8 cellular contexts compared by ENCODE assay signal in the genomic region with DNA sequence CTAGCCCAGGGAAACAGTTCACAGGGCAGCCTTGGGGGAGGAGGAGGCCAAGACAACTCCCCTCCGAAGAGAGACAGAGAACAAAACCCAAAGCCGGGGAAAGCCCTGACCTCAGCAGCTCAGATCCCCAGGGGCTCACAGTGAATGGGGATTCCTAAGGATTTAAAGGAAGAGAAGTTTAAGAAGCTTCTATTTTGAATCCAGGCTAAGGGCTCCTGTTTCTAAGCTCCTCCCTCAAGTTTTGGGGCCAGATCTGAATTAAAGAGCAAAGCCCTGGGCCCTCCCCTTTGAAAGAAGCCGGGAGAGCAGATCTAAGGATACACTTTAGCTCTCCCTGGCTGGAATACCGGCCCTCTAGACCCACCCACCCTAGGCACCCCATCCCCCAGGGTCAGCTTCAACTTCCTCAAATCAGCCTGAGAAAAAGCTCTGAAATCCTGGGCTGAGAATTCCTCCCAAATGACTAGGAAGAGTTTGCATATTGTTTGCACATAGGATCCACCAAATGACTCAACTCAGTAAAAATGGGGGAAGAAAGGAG. TPM values are rescaled to one million over a fixed set of nuclear protein-coding genes. Genes with fewer than 3 reads are reported as not detected.
DNase-seq lines count a peak whose midpoint lies in the region; ATAC-seq and TF ChIP-seq lines count a peak whose summit lies in the region.

No MANE protein-coding gene starts in this region.

- H3K27ac ChIP-seq in naive thymus-derived CD4-positive, alpha-beta T cell (ENCODE audit: low read depth, low read length) = peak overlapping the region; percentile 91

- POLR2A ChIA-PET in naive thymus-derived CD4-positive, alpha-beta T cell (lab: Charles Lee) = interaction anchor here (0.6 to 6.6 kb wide), 8 partner anchors 13 to 839 kb away, joined by 3 to 127 read pairs (median 4); a partner anchor contains a TSS

- DNase-seq in CD14-positive monocyte (ENCODE audit: low spot score) (no peak), KBM-7 (peak; percentile 49), choroid plexus epithelial cell (ENCODE audit: low read depth) (peak; percentile 55)
- DNase-seq in naive thymus-derived CD4-positive, alpha-beta T cell = no peak
- no peak for DNase-seq in activated effector memory CD4-positive, alpha-beta T cell treated with Interleukin-2 at 50 U/mL for 16 hours

- no peaks in the 10 kb centered on the region for H3K9me3 Mint-ChIP-seq in CD14-positive monocyte
- peaks cover 0 to 1% (median 0%) of the 10 kb centered on the region in 11 donors for H3K9me3 Mint-ChIP-seq in naive thymus-derived CD4-positive, alpha-beta T cell

- no peaks in the 10 kb centered on the region for H3K9me3 ChIP-seq in naive thymus-derived CD4-positive, alpha-beta T cell (ENCODE audit: control insufficient read depth in 2 of 3, low read length in 3 of 3)

- peaks cover 0 to 37% (median 9%) of the 10 kb centered on the region in 3 experiments for H3K36me3 ChIP-seq in naive thymus-derived CD4-positive, alpha-beta T cell (ENCODE audit: control insufficient read depth in 2 of 3, insufficient read depth in 3 of 3, low read length in 3 of 3)

- H3K36me3 Mint-ChIP-seq in CD14-positive monocyte = peaks cover 29 to 32% of the 10 kb centered on the region in 2 donors
- H3K36me3 Mint-ChIP-seq in naive thymus-derived CD4-positive, alpha-beta T cell = peaks cover 8 to 29% (median 21%) of the 10 kb centered on the region in 5 donors

- H3K27me3 Mint-ChIP-seq in CD14-positive monocyte (ENCODE audit: low read depth in 3 of 3) = peaks cover 4 to 12% (median 5%) of the 10 kb centered on the region in 3 donors
- H3K27me3 Mint-ChIP-seq in naive thymus-derived CD4-positive, alpha-beta T cell = no peaks in the 10 kb centered on the region

- H3K27ac Mint-ChIP-seq in CD14-positive monocyte = peak overlapping the region in 4 of 7 donors; percentile 8 to 37 (median 33)
- H3K27ac Mint-ChIP-seq in naive thymus-derived CD4-positive, alpha-beta T cell = peak overlapping the region in 8 of 9 donors; percentile 78 to 92 (median 83)

- no peak for ATAC-seq in naive thymus-derived CD4-positive, alpha-beta T cell
- ATAC-seq in GM19452 (IDR thresholded peaks at IDR 0.05; ENCODE audit: unreplicated experiment) (no peak), GM19328 (IDR thresholded peaks at IDR 0.05; ENCODE audit: unreplicated experiment) (no peak), GM21423 (IDR thresholded peaks at IDR 0.05; ENCODE audit: unreplicated experiment) (no peak)

- H3K4me1 Mint-ChIP-seq in CD14-positive monocyte = peaks cover 31% of the 10 kb centered on the region
- H3K4me1 Mint-ChIP-seq in naive thymus-derived CD4-positive, alpha-beta T cell = peaks cover 14 to 39% (median 32%) of the 10 kb centered on the region in 7 donors

- CTCF ChIA-PET in naive thymus-derived CD4-positive, alpha-beta T cell (lab: Charles Lee) = interaction anchor here (0.9 to 3.3 kb wide), 6 partner anchors 11 to 92 kb away, joined by 3 to 23 read pairs (median 4); a partner anchor contains a TSS

- peaks cover 14 to 19% of the 10 kb centered on the region in 2 donors for H3K4me1 ChIP-seq in naive thymus-derived CD4-positive, alpha-beta T cell (ENCODE audit: control insufficient read depth in 2 of 2, insufficient read depth in 2 of 2, low read length in 2 of 2)

- H3K4me3 Mint-ChIP-seq in CD14-positive monocyte = peak overlapping the region; percentile 52 to 62
- peak overlapping the region; percentile 51 to 94 (median 70) for H3K4me3 Mint-ChIP-seq in naive thymus-derived CD4-positive, alpha-beta T cell

- H3K4me3 ChIP-seq in choroid plexus epithelial cell (ENCODE audit: low read depth, low read length) = no peak overlapping the region
- H3K4me3 ChIP-seq in naive thymus-derived CD4-positive, alpha-beta T cell (ENCODE audit: low read length) = no peak overlapping the region

- no peaks in the 10 kb centered on the region for H3K27me3 ChIP-seq in naive thymus-derived CD4-positive, alpha-beta T cell (ENCODE audit: control insufficient read depth in 2 of 2, insufficient read depth in 2 of 2, low read length in 2 of 2)

- intact Hi-C loops in CD14-positive monocyte (cut with micrococcal nuclease) = loop anchor here in 1 of 2 donors (5.0 kb wide), 1 partner anchor 35 kb away; no protein-coding TSS in a partner anchor
- intact Hi-C loops in naive thymus-derived CD4-positive, alpha-beta T cell (cut with micrococcal nuclease) = no loop called here

- no peak for TF ChIP-seq CTCF in CD14-positive monocyte (IDR thresholded peaks at IDR 0.05)
- TF ChIP-seq CTCF in choroid plexus epithelial cell (conservative IDR thresholded peaks at IDR 0.05; ENCODE audit: low read depth, low read length) = no peak

- in situ Hi-C loops in KBM-7 (cut with MboI; ENCODE audit: low pct_unique_long_range_greater_than_20kb, low sequenced_read_pairs) = no loop called here

RNA-seq across cellular contexts. Expression of a gene that starts 3.9 kb away (rescaled TPM):
- polyA plus RNA-seq in CD14-positive monocyte = 1 to 10 TPM; 9.7 TPM
- 10 to 100 TPM; 66.4 to 91.7 (median 80.7) TPM for total RNA-seq in naive thymus-derived CD4-positive, alpha-beta T cell
- 10 to 100 TPM; 12.6 to 22.5 TPM for polyA plus RNA-seq in naive thymus-derived CD4-positive, alpha-beta T cell

RNA-seq across cellular contexts. Expression of a gene that starts 49.4 kb away (rescaled TPM):
- polyA plus RNA-seq in CD14-positive monocyte = 10 to 100 TPM; 54.6 to 77.9 TPM
- total RNA-seq in naive thymus-derived CD4-positive, alpha-beta T cell = 10 to 100 TPM; 34.4 to 73.5 (median 50.6) TPM
- 100 to 1,000 TPM; 180 to 256 TPM for polyA plus RNA-seq in naive thymus-derived CD4-positive, alpha-beta T cell

Comparison
In these comparisons a context has a peak if more than half of its experiments do, and no peak if none do; other contexts are left out.
1. DNase-seq: peak in KBM-7 (single experiment) and choroid plexus epithelial cell (single experiment); none in CD14-positive monocyte (single experiment), naive thymus-derived CD4-positive, alpha-beta T cell (0 of 9) and activated effector memory CD4-positive, alpha-beta T cell treated with Interleukin-2 at 50 U/mL for 16 hours (single experiment).